In genomic region chr2:70182689-70183088, GRCh38 we compare ENCODE assay signal across 20 cellular contexts. TPM values are rescaled to one million over a fixed set of nuclear protein-coding genes. Genes with fewer than 3 reads are reported as not detected.
DNase-seq lines count a peak whose midpoint lies in the region; ATAC-seq and TF ChIP-seq lines count a peak whose summit lies in the region.
"Had no signal": no experiment of that assay in that cellular context is flagged by ENCODE, and none has a peak within 500 bp of the region (broad histone marks: within the 10 kb centered on the region; RNA-seq: fewer than 3 reads in every experiment).

No MANE protein-coding gene starts in this region.

- no peaks in the 10 kb centered on the region for H4K20me1 ChIP-seq in SU-DHL-6 (ENCODE audit: low read depth, low read length)

- TF ChIP-seq CTCF in HL-60 (IDR thresholded peaks at IDR 0.05; ENCODE audit: insufficient read depth, low read length) (no peak), SU-DHL-6 (IDR thresholded peaks at IDR 0.05; ENCODE audit: insufficient read depth, low read length, poor library complexity, severe bottlenecking) (no peak), endodermal cell (conservative IDR thresholded peaks at IDR 0.05) (no peak)

- H3K27ac ChIP-seq in HL-60 (replicated peaks) = peak overlapping the region; percentile 9; the same call in 1 of the 2 replicates
- peak overlapping the region; percentile 13; the same call in 1 of the 2 replicates for H3K27ac ChIP-seq in SU-DHL-6 (ENCODE audit: low read depth, low read length)
- no peak overlapping the region for H3K27ac ChIP-seq in endodermal cell (ENCODE audit: low read depth, low read length)
- H3K27ac ChIP-seq: C4-2B, GM23248, SJSA1 had no signal

- WGBS in endodermal cell (ENCODE audit: insufficient coverage in 1 of 2, insufficient read length in 1 of 2), 2 experiments = 89 to 94% methylated on average over 2 to 4 of the region's 4 CpGs

- peaks cover 25% of the 10 kb centered on the region for H3F3A ChIP-seq in SU-DHL-6 (ENCODE audit: insufficient read depth)

- no peak overlapping the region for H3K9ac ChIP-seq in SU-DHL-6 (ENCODE audit: low read length)
- no peak overlapping the region for H3K9ac ChIP-seq in endodermal cell (ENCODE audit: extremely low read depth, low read length, poor library complexity, severe bottlenecking)
- H3K9ac ChIP-seq: GM23248 had no signal

- DNase-seq in HL-60 (ENCODE audit: low read depth in 1 of 2, low spot score in 1 of 2) (peak in 1 of 2 experiments; percentile 53), endodermal cell (no peak), cortex of kidney (lab: John Stamatoyannopoulos, UW) (no peak), medulla oblongata (ENCODE audit: extremely low spot score) (no peak)
- no peak for DNase-seq in stimulated activated naive B cell treated with anti-CD40 and anti-IgM and Interleukin-4, amounts not matched to agents 10 μg/mL and 1 μg/mL and 100 μg/mL, for 72 hours
- DNase-seq: DMS79 treated with DMSO at 0.1 percent for 48 hours, GM23248, HCEC 1CT, Kasumi-1, MG63, NCI-H1092, NCI-H1436 treated with DMSO at 0.1 percent for 48 hours, NCI-H2081, NCI-H510A treated with DMSO at 0.1 percent for 48 hours, Peyer's patch had no signal

- H3K27me3 Mint-ChIP-seq in endodermal cell (ENCODE audit: insufficient read depth) = no peaks in the 10 kb centered on the region
- no peaks in the 10 kb centered on the region for H3K27me3 Mint-ChIP-seq in stimulated activated naive B cell treated with anti-CD40 and anti-IgM and Interleukin-4, amounts not matched to agents 10 μg/mL and 1 μg/mL and 100 μg/mL, for 72 hours
- H3K27me3 Mint-ChIP-seq: IgD-negative memory B cell had no signal

- H2AFZ ChIP-seq in SU-DHL-6 (ENCODE audit: low read depth, low read length, severe bottlenecking) = no peak overlapping the region
- H2AFZ ChIP-seq: GM23248 had no signal

- H3K9me3 Mint-ChIP-seq in endodermal cell = no peaks in the 10 kb centered on the region
- no peaks in the 10 kb centered on the region for H3K9me3 Mint-ChIP-seq in stimulated activated naive B cell treated with anti-CD40 and anti-IgM and Interleukin-4, amounts not matched to agents 10 μg/mL and 1 μg/mL and 100 μg/mL, for 72 hours
- H3K9me3 Mint-ChIP-seq: IgD-negative memory B cell had no signal

- H3K36me3 ChIP-seq in SU-DHL-6 (ENCODE audit: low read length) (peaks cover 6% of the 10 kb centered on the region; the same call in 1 of the 2 replicates), endodermal cell (ENCODE audit: control insufficient read depth, insufficient read depth, low read length) (peaks cover 31% of the 10 kb centered on the region)

- H3K4me1 ChIP-seq in endodermal cell (ENCODE audit: control insufficient read depth, insufficient read depth, low read length) = no peaks in the 10 kb centered on the region
- H3K4me1 ChIP-seq: Peyer's patch had no signal

- H3K9me3 ChIP-seq in SU-DHL-6 (ENCODE audit: insufficient read depth, low read length) (no peaks in the 10 kb centered on the region), endodermal cell (ENCODE audit: control insufficient read depth, low read length) (no peaks in the 10 kb centered on the region)
- H3K9me3 ChIP-seq: MG63, Peyer's patch, SJSA1 had no signal

- no peaks in the 10 kb centered on the region for H3K4me1 Mint-ChIP-seq in endodermal cell
- peaks cover 0 to 7% of the 10 kb centered on the region in 2 donors for H3K4me1 Mint-ChIP-seq in stimulated activated naive B cell treated with anti-CD40 and anti-IgM and Interleukin-4, amounts not matched to agents 10 μg/mL and 1 μg/mL and 100 μg/mL, for 72 hours

- H3K79me2 ChIP-seq in SU-DHL-6 (ENCODE audit: insufficient read depth, low read length) = no peaks in the 10 kb centered on the region

- no peaks in the 10 kb centered on the region for H3K9me2 ChIP-seq in SU-DHL-6 (replicated peaks; ENCODE audit: insufficient read depth, low read length)

- H3K27ac Mint-ChIP-seq in endodermal cell = peak overlapping the region; percentile 72
- H3K27ac Mint-ChIP-seq in stimulated activated naive B cell treated with anti-CD40 and anti-IgM and Interleukin-4, amounts not matched to agents 10 μg/mL and 1 μg/mL and 100 μg/mL, for 72 hours = peak overlapping the region; percentile 34

- no peak overlapping the region for H3K4me3 Mint-ChIP-seq in endodermal cell
- no peak overlapping the region for H3K4me3 Mint-ChIP-seq in stimulated activated naive B cell treated with anti-CD40 and anti-IgM and Interleukin-4, amounts not matched to agents 10 μg/mL and 1 μg/mL and 100 μg/mL, for 72 hours

- H3K36me3 Mint-ChIP-seq in endodermal cell (ENCODE audit: low read depth) = peaks cover 24% of the 10 kb centered on the region
- peaks cover 15 to 18% of the 10 kb centered on the region in 2 donors for H3K36me3 Mint-ChIP-seq in stimulated activated naive B cell treated with anti-CD40 and anti-IgM and Interleukin-4, amounts not matched to agents 10 μg/mL and 1 μg/mL and 100 μg/mL, for 72 hours

- ATAC-seq in stimulated activated naive B cell treated with anti-CD40 and anti-IgM and Interleukin-4, amounts not matched to agents 10 μg/mL and 1 μg/mL and 100 μg/mL, for 72 hours (replicated peaks) = no peak
- no peak for ATAC-seq in GM18907 (IDR thresholded peaks at IDR 0.05; ENCODE audit: unreplicated experiment)

- H3K4me2 ChIP-seq in SU-DHL-6 (ENCODE audit: low read depth, low read length, poor library complexity, severe bottlenecking) = no peak overlapping the region

- H3K27me3 ChIP-seq in HL-60 (ENCODE audit: insufficient read depth, poor library complexity, severe bottlenecking) = no peaks in the 10 kb centered on the region
- H3K27me3 ChIP-seq in SU-DHL-6 (ENCODE audit: low read length) = no peaks in the 10 kb centered on the region
- H3K27me3 ChIP-seq in endodermal cell (ENCODE audit: control insufficient read depth, insufficient read depth, low read length, poor library complexity, severe bottlenecking) = no peaks in the 10 kb centered on the region
- H3K27me3 ChIP-seq: MG63, Peyer's patch, SJSA1 had no signal

- H3K4me3 ChIP-seq in HL-60 (replicated peaks; ENCODE audit: insufficient read depth, low read length) = no peak overlapping the region
- no peak overlapping the region for H3K4me3 ChIP-seq in SU-DHL-6 (ENCODE audit: insufficient read depth, low read length, poor library complexity, severe bottlenecking)
- H3K4me3 ChIP-seq in endodermal cell (ENCODE audit: low read length) = no peak overlapping the region
- H3K4me3 ChIP-seq: GM23248, MG63, Peyer's patch, SJSA1 had no signal

RNA-seq across cellular contexts. Expression of gene C2orf42, which starts 8.1 kb away (rescaled TPM):
- total RNA-seq in endodermal cell = 10 to 100 TPM; 12.3 to 16.5 TPM
- 8.7 TPM for polyA plus RNA-seq in endodermal cell (2013, experiment 1 of 2)
- polyA plus RNA-seq in endodermal cell (2013, experiment 2 of 2) = 11.0 TPM
